ENCODE assay signal across 8 cellular contexts in the genomic region with DNA sequence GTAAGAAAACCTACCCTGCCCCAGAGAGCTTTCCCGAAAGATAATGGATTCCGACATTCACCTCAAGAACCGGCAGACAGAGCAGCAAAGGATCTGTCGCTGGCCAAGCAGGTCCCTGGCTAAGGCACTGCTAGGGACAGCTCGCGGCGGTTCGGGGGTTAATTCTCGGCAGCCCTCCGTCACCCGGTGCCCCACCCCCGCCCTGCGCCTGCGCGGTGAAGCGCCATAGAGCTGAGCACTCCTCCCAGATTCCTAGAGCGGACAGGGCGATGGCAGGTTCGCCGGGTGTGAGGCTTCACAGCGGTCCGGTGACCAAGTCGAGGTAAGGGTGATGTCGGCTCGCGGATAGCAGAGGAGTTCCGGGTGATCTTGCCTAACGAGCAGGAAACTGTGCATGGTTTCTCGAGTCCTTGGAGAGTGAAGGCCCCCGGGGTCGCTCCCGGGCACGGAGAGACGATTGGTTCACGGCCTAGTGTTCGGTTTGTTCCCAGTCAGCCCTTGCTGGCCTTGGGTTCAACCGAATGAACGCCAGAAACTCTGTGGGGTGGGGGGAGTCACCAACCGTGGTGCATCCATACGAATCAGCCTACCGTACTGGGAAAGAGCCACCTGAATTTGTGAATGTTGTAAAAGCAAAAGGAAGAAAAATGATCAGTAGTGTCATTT. TPM values are rescaled to one million over a fixed set of nuclear protein-coding genes. Genes with fewer than 3 reads are reported as not detected.
DNase-seq lines count a peak whose midpoint lies in the region; FAIRE-seq and TF ChIP-seq lines count a peak whose summit lies in the region.

A gene (minus strand): TSS at position 160 of the 666 bp plus-strand sequence. CDS start 25,877 bp downstream, outside the sequence.

- H4K8ac ChIP-seq in H1 (ENCODE audit: extremely low read depth, insufficient read depth, low read length), result peak within 1 kb of the TSS; percentile 97
- H4K8ac ChIP-seq in mesenchymal stem cell (ENCODE audit: low read length), result peak within 1 kb of the TSS; percentile 87

- H3K4me1 ChIP-seq in H1 (replicated peaks in 1 of 4; ENCODE audit: control insufficient read depth in 3 of 4, insufficient read depth in 4 of 4, low read length in 3 of 4), result peaks cover 0 to 10% (median 0%) of the 10 kb centered on the region in 4 experiments; a peak in 2 of 7 replicates
- peaks cover 4% of the 10 kb centered on the region for H3K4me1 ChIP-seq in mesenchymal stem cell (ENCODE audit: control insufficient read depth, insufficient read depth, low read depth, low read length)

- H3K23ac ChIP-seq in H1 (ENCODE audit: insufficient read length), result no peak within 1 kb of the TSS
- H3K23ac ChIP-seq in mesenchymal stem cell (ENCODE audit: low read length in 2 of 2), result no peak within 1 kb of the TSS

- TF ChIP-seq POLR2A in H1 (IDR thresholded peaks at IDR 0.05; ENCODE audit: control extremely low read depth in 1 of 2, low read depth in 2 of 2, low read length in 2 of 2), result peak; percentile 86 to 94

- H4K91ac ChIP-seq in H1 (replicated peaks; ENCODE audit: insufficient read length, low read length) (peak within 1 kb of the TSS; percentile 61), mesenchymal stem cell (ENCODE audit: low read length) (peak within 1 kb of the TSS; percentile 78)

- H2AK5ac ChIP-seq in H1 (ENCODE audit: low read depth, low read length) (no peak within 1 kb of the TSS; the same call in 1 of the 2 replicates), mesenchymal stem cell (ENCODE audit: low read length, severe bottlenecking) (peak within 1 kb of the TSS; percentile 67)

- H3K14ac ChIP-seq in H1 (ENCODE audit: insufficient read length) (no peak within 1 kb of the TSS), mesenchymal stem cell (ENCODE audit: low read length in 2 of 2) (no peak within 1 kb of the TSS)

- POLR2A ChIA-PET in H1 (lab: Charles Lee; ENCODE audit: partially characterized antibody), result interaction anchor here (0.5 to 3.5 kb wide), 20 partner anchors 9 to 683 kb away, joined by 3 to 53 read pairs (median 4); a partner anchor contains a TSS

- H3K9ac ChIP-seq in H1 (replicated peaks in 1 of 4; ENCODE audit: extremely low read depth in 1 of 4, low read depth in 3 of 4, low read length in 3 of 4) (peak within 1 kb of the TSS; percentile 74 to 94 (median 91)), mesenchymal stem cell (ENCODE audit: low read length) (peak within 1 kb of the TSS; percentile 97)

- H3K4ac ChIP-seq in H1 (replicated peaks; ENCODE audit: insufficient read length, low read depth, low read length), result peak within 1 kb of the TSS; percentile 81
- peak within 1 kb of the TSS in 1 of 2 experiments; percentile 40 for H3K4ac ChIP-seq in mesenchymal stem cell (ENCODE audit: low read depth in 1 of 2, low read length in 2 of 2)

- TF ChIP-seq EP300 in H1 (IDR thresholded peaks at IDR 0.05; ENCODE audit: borderline replicate concordance in 1 of 2, low read depth in 2 of 2, low read length in 2 of 2), result peak; percentile 46 to 56; a peak in 2 of 3 replicates

- H2BK20ac ChIP-seq in H1 (ENCODE audit: low read length), result peak within 1 kb of the TSS; percentile 3

- H3K18ac ChIP-seq in H1 (ENCODE audit: extremely low read depth, low read length) (peak within 1 kb of the TSS; percentile 88), mesenchymal stem cell (ENCODE audit: low read depth in 1 of 2, low read length in 2 of 2) (peak within 1 kb of the TSS; percentile 79 to 90)

- no peaks in the 10 kb centered on the region for H4K20me1 ChIP-seq in H1 (replicated peaks in 1 of 2; ENCODE audit: control insufficient read depth in 1 of 2, insufficient read depth in 2 of 2, low read length in 2 of 2)

- H3K4me3 ChIP-seq in H1 (ENCODE audit: extremely low read depth in 1 of 4, insufficient read depth in 2 of 4, low read depth in 3 of 4, low read length in 4 of 4), result peak within 1 kb of the TSS; percentile 83 to 97 (median 90)
- H3K4me3 ChIP-seq in mesenchymal stem cell (ENCODE audit: insufficient read depth in 1 of 2, low read depth in 1 of 2, low read length in 2 of 2), result peak within 1 kb of the TSS; percentile 79 to 97

- peaks cover 9% of the 10 kb centered on the region for H3K23me2 ChIP-seq in H1 (ENCODE audit: low read depth, low read length)

- peak; percentile 68 for FAIRE-seq in H1 (lab: Jason Lieb, UNC)

- H4K5ac ChIP-seq in H1 (ENCODE audit: insufficient read length, low read depth, low read length), result peak within 1 kb of the TSS; percentile 81

- TF ChIP-seq RAD21 in H1 (IDR thresholded peaks at IDR 0.05 in 1 of 2, conservative IDR thresholded peaks at IDR 0.05 in 1 of 2; ENCODE audit: low read depth in 2 of 2, low read length in 2 of 2), result peak in 1 of 2 experiments; percentile 7; a peak in 1 of 4 replicates

- H3K56ac ChIP-seq in H1 (replicated peaks; ENCODE audit: insufficient read length, low read depth, low read length), result peak within 1 kb of the TSS; percentile 83

- 0 out of 2 replicates have a peak within 1 kb of the TSS, but pooled peaks have one; percentile 51 for H2BK12ac ChIP-seq in H1 (ENCODE audit: low read depth, low read length)
- H2BK12ac ChIP-seq in mesenchymal stem cell (ENCODE audit: low read length in 2 of 2), result peak within 1 kb of the TSS in 1 of 2 experiments; percentile 48

- peak within 1 kb of the TSS; percentile 73; the same call in 1 of the 2 replicates for H2BK15ac ChIP-seq in H1 (ENCODE audit: low read length)
- peak within 1 kb of the TSS; percentile 67 for H2BK15ac ChIP-seq in mesenchymal stem cell (ENCODE audit: low read depth, poor library complexity, severe bottlenecking)

- H2BK120ac ChIP-seq in H1 (replicated peaks; ENCODE audit: low read depth, low read length), result peak within 1 kb of the TSS; percentile 47
- H2BK120ac ChIP-seq in mesenchymal stem cell (ENCODE audit: low read depth, low read length), result no peak within 1 kb of the TSS

- DNase-seq in CMK (ENCODE audit: low read depth) (peak; percentile 82), GM20000 (ENCODE audit: low spot score) (peak; percentile 91), HT-29 (ENCODE audit: low spot score) (peak; percentile 88), NOMO-1 (lab: John Stamatoyannopoulos, UW; ENCODE audit: unreplicated experiment in 2 of 2) (peak; percentile 87 to 94), H1 (ENCODE audit: low read depth in 1 of 2, low spot score in 2 of 2) (peak; percentile 85 to 98), mesenchymal stem cell (peak; percentile 95)
- peak; percentile 91 to 92 for DNase-seq in activated CD8-positive, alpha-beta memory T cell treated with anti-CD3 and anti-CD28 coated beads for 4 hours (ENCODE audit: low read depth in 2 of 2)
- peak; percentile 94 for DNase-seq in stimulated activated CD8-positive, alpha-beta memory T cell treated with anti-CD3 and anti-CD28 coated beads, Interleukin-12 subunit alpha, Interleukin-12 subunit beta, amount 100 ng/mL, for 4 hours (ENCODE audit: low read depth)

- H3K36me3 ChIP-seq in H1 (ENCODE audit: control insufficient read depth in 2 of 4, insufficient read depth in 4 of 4, low read length in 3 of 4) (peaks cover 0 to 8% (median 2%) of the 10 kb centered on the region in 4 experiments; a peak in 4 of 8 replicates), mesenchymal stem cell (ENCODE audit: control insufficient read depth in 1 of 2, insufficient read depth in 2 of 2, low read depth in 1 of 2, low read length in 2 of 2) (peaks cover 9 to 41% of the 10 kb centered on the region in 2 experiments)

- H3K4me2 ChIP-seq in H1 (ENCODE audit: insufficient read depth in 1 of 2, low read depth in 2 of 2, low read length in 2 of 2) (peak within 1 kb of the TSS; percentile 85 to 91), mesenchymal stem cell (ENCODE audit: low read length, poor library complexity, severe bottlenecking) (peak within 1 kb of the TSS; percentile 87)

- no peaks in the 10 kb centered on the region; a peak in 1 of 4 replicates for H3K9me3 ChIP-seq in H1 (ENCODE audit: insufficient read depth in 2 of 2, low read depth in 1 of 2, low read length in 1 of 2)
- H3K9me3 ChIP-seq in mesenchymal stem cell (ENCODE audit: control insufficient read depth, low read length), result peaks cover 48% of the 10 kb centered on the region

- H3K27ac ChIP-seq in H1 (ENCODE audit: low read depth, low read length), result peak within 1 kb of the TSS; percentile 78
- H3K27ac ChIP-seq in mesenchymal stem cell (ENCODE audit: low read length, poor library complexity, severe bottlenecking), result peak within 1 kb of the TSS; percentile 89

- H3K27me3 ChIP-seq in H1 (replicated peaks in 1 of 4; ENCODE audit: control insufficient read depth in 3 of 4, extremely low read depth in 1 of 4, insufficient read depth in 3 of 4, low read length in 3 of 4), result no peaks in the 10 kb centered on the region
- no peaks in the 10 kb centered on the region for H3K27me3 ChIP-seq in mesenchymal stem cell (ENCODE audit: control insufficient read depth in 1 of 2, insufficient read depth in 1 of 2, low read length in 2 of 2)

- CTCF ChIA-PET in H1 (lab: Charles Lee; ENCODE audit: partially characterized antibody), result interaction anchor here (1.4 to 2.1 kb wide), 3 partner anchors 22 to 65 kb away, joined by 4 to 11 read pairs (median 6); no protein-coding TSS in a partner anchor

- TF ChIP-seq CTCF in GM20000 (IDR thresholded peaks at IDR 0.05; ENCODE audit: extremely low read depth, missing control alignments) (no peak), H1 (IDR thresholded peaks at IDR 0.05; ENCODE audit: control extremely low read depth in 1 of 3, insufficient read depth in 1 of 3, low read depth in 1 of 3, low read length in 3 of 3) (no peak)

- peaks cover 9% of the 10 kb centered on the region for H3K79me1 ChIP-seq in H1 (ENCODE audit: low read depth, low read length)
- H3K79me1 ChIP-seq in mesenchymal stem cell (replicated peaks; ENCODE audit: low read length, poor library complexity, severe bottlenecking), result peaks cover 32% of the 10 kb centered on the region

- 2% methylated on average over 41 of the region's 41 CpGs; no CpG with 5 or more reads in 1 of the 2 experiments for WGBS in H1 (ENCODE audit: extremely low coverage in 1 of 2, insufficient coverage in 1 of 2, insufficient read length in 1 of 2, insufficient replicate concordance in 2 of 2, low coverage in 1 of 2, low lambda C conversion rate in 2 of 2, missing lambda C conversion rate in 1 of 2), 2 experiments
- under 1% methylated on average over 41 of the region's 41 CpGs for WGBS in mesenchymal stem cell

- H2AFZ ChIP-seq in H1 (ENCODE audit: low read length), result peak within 1 kb of the TSS; percentile 94
- H2AFZ ChIP-seq in mesenchymal stem cell (ENCODE audit: low read depth, low read length), result peak within 1 kb of the TSS; percentile 72

- H3K79me2 ChIP-seq in H1 (ENCODE audit: control insufficient read depth in 1 of 2, insufficient read depth in 2 of 2, low read length in 2 of 2), result peaks cover 0 to 52% of the 10 kb centered on the region in 2 experiments; a peak in 2 of 4 replicates

- peak within 1 kb of the TSS; percentile 93 for H2BK5ac ChIP-seq in H1 (ENCODE audit: low read depth, low read length)
- no peak within 1 kb of the TSS for H2BK5ac ChIP-seq in mesenchymal stem cell (ENCODE audit: low read depth, low read length, poor library complexity, severe bottlenecking)

RNA-seq across cellular contexts. Expression of the gene that starts here (rescaled TPM):
- total RNA-seq in HT-29 (2014; rRNA removed; shearing (Covaris generic)), result 2.2 and 3.3 TPM in 2 replicates
- total RNA-seq in H1 (2021; fragmentation: NEBNext Ultra II Directional; extraction: Animal tissue kit (Norgen Biotek cat#: 25700)), result 9.9 and 10.3 TPM in 2 replicates
- 4.3 and 4.4 TPM in 2 replicates for polyA plus RNA-seq in H1 (2011; rRNA removed)
- 6.2 TPM for polyA plus RNA-seq in H1 (2011; cell fraction: cytosol; rRNA removed)
- polyA plus RNA-seq in H1 (2011; cell fraction: nucleus; rRNA removed), result 17.6 TPM
- 8.2 to 10.1 TPM (median 9.6 TPM) in 4 replicates for polyA plus RNA-seq in H1 (2012, experiment 1 of 2)
- 0.80 TPM for polyA plus RNA-seq in H1 (2012, experiment 2 of 2)
- 8.9 TPM for polyA plus RNA-seq in H1 (2013, experiment 1 of 2)
- 7.1 TPM for polyA plus RNA-seq in H1 (2013, experiment 2 of 2)
- 11.8 and 13.1 TPM in 2 replicates for polyA minus RNA-seq in H1 (2011; rRNA and poly(A)+ RNA removed)
- 8.4 TPM for polyA minus RNA-seq in H1 (2011; cell fraction: cytosol; rRNA and poly(A)+ RNA removed)
- 22.0 TPM for polyA minus RNA-seq in H1 (2011; cell fraction: nucleus; rRNA and poly(A)+ RNA removed)
- 8.5 TPM for polyA plus RNA-seq in mesenchymal stem cell (2013, experiment 1 of 2)
- polyA plus RNA-seq in mesenchymal stem cell (2013, experiment 2 of 2), result 8.3 TPM

Comparison
In these comparisons a context has a peak if more than half of its experiments do, and no peak if none do; other contexts are left out.
1. Peak in every context shown above with its lines: DNase-seq, H3K4me3 ChIP-seq and H3K27ac ChIP-seq.